In genomic region chr18:10286580-10287150, GRCh38 we compare ENCODE assay signal across 23 cellular contexts.
DNase-seq lines count a peak whose midpoint lies in the region; ATAC-seq, FAIRE-seq and TF ChIP-seq lines count a peak whose summit lies in the region.
"Had no signal": no experiment of that assay in that cellular context is flagged by ENCODE, and none has a peak within 500 bp of the region (broad histone marks: within the 10 kb centered on the region; RNA-seq: fewer than 3 reads in every experiment).

No MANE protein-coding gene starts in this region.

- no peaks in the 10 kb centered on the region for H3K9me3 ChIP-seq in keratinocyte (ENCODE audit: control insufficient read depth, low read depth, low read length)
- H3K9me3 ChIP-seq in suprapubic skin = no peaks in the 10 kb centered on the region
- H3K9me3 ChIP-seq in prostate gland = no peaks in the 10 kb centered on the region

- no peak for TF ChIP-seq POLR2A in suprapubic skin (IDR thresholded peaks at IDR 0.05)
- TF ChIP-seq POLR2A in prostate gland (IDR thresholded peaks at IDR 0.05) = no peak

- H3K4me1 ChIP-seq in keratinocyte (ENCODE audit: control insufficient read depth, extremely low read depth, insufficient read depth, low read length) (peaks cover 8% of the 10 kb centered on the region), suprapubic skin (peaks cover 23% of the 10 kb centered on the region), prostate gland (replicated peaks) (no peaks in the 10 kb centered on the region)

- H3K79me2 ChIP-seq in keratinocyte (ENCODE audit: control insufficient read depth, insufficient read depth, low read length) = no peaks in the 10 kb centered on the region

- H3K27ac ChIP-seq in VCaP (peak overlapping the region; percentile 90), keratinocyte (ENCODE audit: control insufficient read depth, insufficient read depth, low read length) (no peak overlapping the region), suprapubic skin (peak overlapping the region; percentile 10), brain microvascular endothelial cell (no peak overlapping the region), prostate gland (no peak overlapping the region)
- H3K27ac ChIP-seq: RWPE1 had no signal

- no peak overlapping the region for H3K9ac ChIP-seq in keratinocyte (ENCODE audit: control insufficient read depth, extremely low read depth, insufficient read depth, low read length)

- TF ChIP-seq CTCF in VCaP (conservative IDR thresholded peaks at IDR 0.05) = no peak
- no peak for TF ChIP-seq CTCF in keratinocyte (optimal IDR thresholded peaks at IDR 0.05 in 1 of 3, IDR thresholded peaks at IDR 0.05 in 1 of 3, conservative IDR thresholded peaks at IDR 0.05 in 1 of 3; ENCODE audit: extremely low read depth in 1 of 3, insufficient read depth in 2 of 3, low read length in 3 of 3)
- TF ChIP-seq CTCF in suprapubic skin (IDR thresholded peaks at IDR 0.05) = no peak
- no peak for TF ChIP-seq CTCF in brain microvascular endothelial cell (IDR thresholded peaks at IDR 0.05; ENCODE audit: low read depth, low read length, missing control alignments)
- TF ChIP-seq CTCF in prostate gland (IDR thresholded peaks at IDR 0.05) = no peak

- H3K9me1 ChIP-seq in keratinocyte (ENCODE audit: control insufficient read depth, extremely low read depth, insufficient read depth, low read length) = no peaks in the 10 kb centered on the region

- H3K27me3 ChIP-seq in keratinocyte (ENCODE audit: control insufficient read depth, extremely low read depth, insufficient read depth, low read length) (no peaks in the 10 kb centered on the region), suprapubic skin (no peaks in the 10 kb centered on the region), brain microvascular endothelial cell (replicated peaks) (no peaks in the 10 kb centered on the region), prostate gland (replicated peaks; ENCODE audit: insufficient read depth) (no peaks in the 10 kb centered on the region)

- TF ChIP-seq EP300 in suprapubic skin (IDR thresholded peaks at IDR 0.05) = no peak

- DNase-seq in ELF-1 (ENCODE audit: low read depth, low spot score) = peak; percentile 49
- no peak for DNase-seq in keratinocyte (ENCODE audit: low read depth, low spot score)
- DNase-seq in suprapubic skin (ENCODE audit: low spot score in 2 of 2) = no peak
- no peak for DNase-seq in brain microvascular endothelial cell
- no peak for DNase-seq in prostate gland (ENCODE audit: low spot score)
- DNase-seq: C1 segment of cervical spinal cord; DMS53; GF-D8; GOT3; HCEC 1CT; Kasumi-1; NCI-H1417; NCI-H1694 treated with DMSO at 0.1 percent for 48 hours; NCI-H446; NCI-H69; NK-92 treated with Interleukin-12 subunit alpha and Interleukin-12 subunit beta, amount 100 ng/mL, for 24 hours; SHP77 treated with DMSO at 0.1 percent for 48 hours had no signal

- intact Hi-C loops in prostate gland (cut with DNase I) = no loop called here

- in situ Hi-C loops in brain microvascular endothelial cell (cut with HindIII; ENCODE audit: low pct_ligation_motif_present, low sequenced_read_pairs) = no loop called here

- peak overlapping the region; percentile 37 for H3K4me2 ChIP-seq in keratinocyte (ENCODE audit: control insufficient read depth, extremely low read depth, insufficient read depth, low read depth, low read length)

- H3K4me3 ChIP-seq in keratinocyte (ENCODE audit: control insufficient read depth in 2 of 3, extremely low read depth in 1 of 3, insufficient read depth in 2 of 3, low read depth in 1 of 3, low read length in 3 of 3) (no peak overlapping the region), suprapubic skin (no peak overlapping the region), brain microvascular endothelial cell (ENCODE audit: low read depth, low read length) (no peak overlapping the region), prostate gland (no peak overlapping the region)
- H3K4me3 ChIP-seq: SK-N-MC had no signal

- H2AFZ ChIP-seq in keratinocyte (ENCODE audit: control insufficient read depth, low read length) = no peak overlapping the region

- H4K20me1 ChIP-seq in keratinocyte (ENCODE audit: control insufficient read depth, extremely low read depth, insufficient read depth, low read length) = no peaks in the 10 kb centered on the region

- H3K36me3 ChIP-seq in keratinocyte (ENCODE audit: control insufficient read depth in 2 of 2, extremely low read depth in 1 of 2, insufficient read depth in 2 of 2, low read length in 2 of 2) = no peaks in the 10 kb centered on the region
- H3K36me3 ChIP-seq in suprapubic skin = no peaks in the 10 kb centered on the region
- no peaks in the 10 kb centered on the region for H3K36me3 ChIP-seq in brain microvascular endothelial cell (replicated peaks)
- H3K36me3 ChIP-seq in prostate gland = no peaks in the 10 kb centered on the region

- no peak for ATAC-seq in HG02798 (IDR thresholded peaks at IDR 0.05; ENCODE audit: poor library complexity, unreplicated experiment)

- WGBS in suprapubic skin = 41% methylated on average over 8 of the region's 8 CpGs
- 66% methylated on average over 8 of the region's 8 CpGs for WGBS in prostate gland

- peak; percentile 69 for FAIRE-seq in keratinocyte (lab: Jason Lieb, UNC)
- FAIRE-seq: D721Med, GM19239 had no signal

- dilution Hi-C loops in keratinocyte (cut with MboI; ENCODE audit: extremely low pct_ligation_motif_present, low sequenced_read_pairs) = no loop called here

Comparison
In these comparisons a context has a peak if more than half of its experiments do, and no peak if none do; other contexts are left out.
1. H3K27ac ChIP-seq: peak in VCaP (single experiment) and suprapubic skin (single experiment); none in keratinocyte (single experiment), brain microvascular endothelial cell (single experiment) and prostate gland (0 of 2).